In the genomic region with DNA sequence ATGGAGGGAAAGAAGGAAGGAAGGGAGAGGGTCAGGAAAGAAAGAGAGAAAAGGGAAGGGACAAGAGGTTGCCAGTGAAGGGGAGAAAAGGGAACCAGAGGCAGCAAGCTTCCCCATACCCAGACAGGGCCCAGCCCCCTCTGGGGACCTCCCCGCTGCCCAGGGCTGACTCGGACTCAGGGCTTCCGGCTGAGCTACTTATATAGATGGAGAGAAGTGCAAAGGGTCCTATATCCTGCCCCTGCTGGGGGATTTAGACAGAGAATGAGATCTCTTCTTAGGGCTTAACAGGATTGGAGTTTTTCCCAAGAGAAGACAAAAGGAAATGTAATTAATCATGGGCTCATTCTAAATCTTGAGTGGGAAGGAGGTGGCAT, we compare ENCODE assay signal across 18 cellular contexts. TPM values are rescaled to one million over a fixed set of nuclear protein-coding genes. Genes with fewer than 3 reads are reported as not detected.
DNase-seq lines count a peak whose midpoint lies in the region; TF ChIP-seq lines count a peak whose summit lies in the region.
"Had no signal": no experiment of that assay in that cellular context is flagged by ENCODE, and none has a peak within 500 bp of the region (broad histone marks: within the 10 kb centered on the region; RNA-seq: fewer than 3 reads in every experiment).

A gene (minus strand): TSS at position 176 of the 377 bp plus-strand sequence. CDS start 285 bp downstream, outside the sequence.

- no peak within 1 kb of the TSS for H3K27ac ChIP-seq in sigmoid colon
- H3K27ac ChIP-seq: A549 had no signal

- H3K27me3 ChIP-seq in sigmoid colon = no peaks in the 10 kb centered on the region

- intact Hi-C loops in cardiac septum (cut with DNase I) = no loop called here
- intact Hi-C loops in sigmoid colon (cut with DNase I) = no loop called here

- peak within 1 kb of the TSS; percentile 50 for H3K27ac Mint-ChIP-seq in T-helper 2 cell treated with Interferon-gamma antibody and Interleukin-4, amounts not matched to agents 5 μg/mL and 100 μg/mL, for 36 hours
- H3K27ac Mint-ChIP-seq: activated naive CD4-positive, alpha-beta T cell treated with anti-CD3 and anti-CD28 coated beads, Interleukin-2, amount 10 ng/mL, durations not matched to agents 7 days and 5 days; activated T-cell treated with anti-CD3 and anti-CD28 coated beads, Interleukin-2, amount 50 U/mL, for 24 hours; CD4-positive, alpha-beta T cell; type B pancreatic cell had no signal

- no peaks in the 10 kb centered on the region for H3K36me3 Mint-ChIP-seq in T-helper 2 cell treated with Interferon-gamma antibody and Interleukin-4, amounts not matched to agents 5 μg/mL and 100 μg/mL, for 36 hours (ENCODE audit: low read depth)
- H3K36me3 Mint-ChIP-seq: activated naive CD4-positive, alpha-beta T cell treated with anti-CD3 and anti-CD28 coated beads, Interleukin-2, amount 10 ng/mL, durations not matched to agents 7 days and 5 days; type B pancreatic cell had no signal

- WGBS in sigmoid colon, 2 donors = 59 to 86% methylated on average over 3 of the region's 3 CpGs

- TF ChIP-seq EP300 in sigmoid colon (IDR thresholded peaks at IDR 0.05) = no peak

- H3K9me3 ChIP-seq in sigmoid colon = no peaks in the 10 kb centered on the region
- H3K9me3 ChIP-seq: A549 had no signal

- no peak within 1 kb of the TSS for H3K4me3 Mint-ChIP-seq in T-helper 2 cell treated with Interferon-gamma antibody and Interleukin-4, amounts not matched to agents 5 μg/mL and 100 μg/mL, for 36 hours
- H3K4me3 Mint-ChIP-seq: activated naive CD4-positive, alpha-beta T cell treated with anti-CD3 and anti-CD28 coated beads, Interleukin-2, amount 10 ng/mL, durations not matched to agents 7 days and 5 days; activated T-cell treated with anti-CD3 and anti-CD28 coated beads, Interleukin-2, amount 50 U/mL, for 24 hours; CD4-positive, alpha-beta T cell; type B pancreatic cell had no signal

- H3K4me1 ChIP-seq in sigmoid colon = no peaks in the 10 kb centered on the region

- peaks cover 8% of the 10 kb centered on the region for H3K4me1 Mint-ChIP-seq in T-helper 2 cell treated with Interferon-gamma antibody and Interleukin-4, amounts not matched to agents 5 μg/mL and 100 μg/mL, for 36 hours (ENCODE audit: low read depth)
- H3K4me1 Mint-ChIP-seq: activated naive CD4-positive, alpha-beta T cell treated with anti-CD3 and anti-CD28 coated beads, Interleukin-2, amount 10 ng/mL, durations not matched to agents 7 days and 5 days had no signal

- H3K9me3 Mint-ChIP-seq in T-helper 2 cell treated with Interferon-gamma antibody and Interleukin-4, amounts not matched to agents 5 μg/mL and 100 μg/mL, for 36 hours = no peaks in the 10 kb centered on the region
- H3K9me3 Mint-ChIP-seq: activated naive CD4-positive, alpha-beta T cell treated with anti-CD3 and anti-CD28 coated beads, Interleukin-2, amount 10 ng/mL, durations not matched to agents 7 days and 5 days; activated T-cell treated with anti-CD3 and anti-CD28 coated beads, Interleukin-2, amount 50 U/mL, for 24 hours; CD4-positive, alpha-beta T cell; type B pancreatic cell had no signal

- no peak for DNase-seq in T-helper 2 cell treated with Interferon-gamma antibody and Interleukin-4, amounts not matched to agents 5 μg/mL and 100 μg/mL, for 36 hours (ENCODE audit: low spot score)
- no peak for DNase-seq in T-helper 2 cell
- DNase-seq in NOMO-1 treated with dmso at 0.1 percent for 144 hours (lab: John Stamatoyannopoulos, UW; ENCODE audit: unreplicated experiment) = peak; percentile 14
- DNase-seq in cardiac septum (ENCODE audit: low spot score) = peak; percentile 74
- peak; percentile 59 for DNase-seq in sigmoid colon
- DNase-seq in effector CD8-positive, alpha-beta T cell (lab: John Stamatoyannopoulos, UW) = no peak
- no peak for DNase-seq in GM13977 (ENCODE audit: low spot score)
- DNase-seq in midbrain (lab: John Stamatoyannopoulos, UW) = no peak
- DNase-seq: activated naive CD4-positive, alpha-beta T cell treated with anti-CD3 and anti-CD28 coated beads, Interleukin-2, amount 10 ng/mL, durations not matched to agents 7 days and 5 days; activated T-cell treated with anti-CD3 and anti-CD28 coated beads, Interleukin-2, amount 50 U/mL, for 24 hours; CD4-positive, alpha-beta T cell; foreskin fibroblast; SHP77 treated with DMSO at 0.1 percent for 48 hours had no signal

- in situ Hi-C loops in GM13977 (cut with MboI; ENCODE audit: low pct_unique_long_range_greater_than_20kb, low sequenced_read_pairs, unreplicated experiment) = no loop called here

- H3K36me3 ChIP-seq in sigmoid colon = no peaks in the 10 kb centered on the region

- no peak for TF ChIP-seq CTCF in sigmoid colon (IDR thresholded peaks at IDR 0.05)
- TF ChIP-seq CTCF in GM13977 (IDR thresholded peaks at IDR 0.05; ENCODE audit: extremely low read depth, insufficient read depth, missing control alignments) = no peak

- H3K27me3 Mint-ChIP-seq in T-helper 2 cell treated with Interferon-gamma antibody and Interleukin-4, amounts not matched to agents 5 μg/mL and 100 μg/mL, for 36 hours (ENCODE audit: low read depth) = peaks cover 19% of the 10 kb centered on the region
- H3K27me3 Mint-ChIP-seq: CD4-positive, alpha-beta T cell had no signal

- H3K4me3 ChIP-seq in sigmoid colon = no peak within 1 kb of the TSS
- H3K4me3 ChIP-seq: A549 had no signal

- no peak for TF ChIP-seq POLR2A in sigmoid colon (IDR thresholded peaks at IDR 0.05)

RNA-seq across cellular contexts. Expression of the gene that starts here (rescaled TPM):
- total RNA-seq in cardiac septum = not detected
- not detected for total RNA-seq in sigmoid colon
- polyA plus RNA-seq in sigmoid colon = under 1 TPM in 1 of 3 donors, not detected in 2; 0.03 TPM
- total RNA-seq: astrocyte; CD4-positive, alpha-beta T cell; endothelial cell of umbilical vein; HT1080 had no signal
- polyA plus RNA-seq: A549, endothelial cell of umbilical vein had no signal

Comparison
In these comparisons a context has a peak if more than half of its experiments do, and no peak if none do; other contexts are left out.
1. Peak in DNase-seq in cardiac septum; RNA of the gene not detected or under 1 TPM.
2. Peak in DNase-seq in sigmoid colon; RNA of the gene not detected or under 1 TPM.